ENCODE assay signal across 31 cellular contexts in genomic region chr6:39441301-39441700, GRCh38.
"Had no signal": no experiment of that assay in that cellular context is flagged by ENCODE, and none has a peak within 500 bp of the region (broad histone marks: within the 10 kb centered on the region; RNA-seq: fewer than 3 reads in every experiment).

No MANE protein-coding gene starts in this region.

- H3K27ac ChIP-seq: adrenal gland, body of pancreas, cardiac muscle cell, colonic mucosa, epithelial cell of prostate, hepatocyte, left ventricle myocardium inferior, neutrophil, right lobe of liver, testis, transverse colon had no signal

- FAIRE-seq: endometrium, frontal cortex had no signal

- H3K9me3 ChIP-seq: adrenal gland, body of pancreas, colonic mucosa, mucosa of descending colon, neutrophil, right lobe of liver, testis had no signal

- H3K4me3 ChIP-seq: adrenal gland, body of pancreas, cardiac muscle cell, colonic mucosa, hepatocyte, left ventricle myocardium inferior, lung, mucosa of descending colon, right lobe of liver, testis, transverse colon had no signal

- ATAC-seq: body of pancreas; mucosa of descending colon; right lobe of liver; stimulated activated naive CD8-positive, alpha-beta T cell treated with anti-CD3 and anti-CD28 coated beads, Interleukin-15, Interleukin-2, amounts not matched to agents 100 U/mL and 50 U/mL, for 24 hours had no signal

- DNase-seq: activated CD4-positive, alpha-beta memory T cell treated with anti-CD3 and anti-CD28 coated beads for 36 hours; activated CD4-positive, alpha-beta T cell treated with anti-CD3 and anti-CD28 coated beads, Interleukin-2, amount 10 ng/mL, durations not matched to agents 24 days and 14 days; activated CD4-positive, CD25-positive, alpha-beta regulatory T cell treated with anti-CD3 and anti-CD28 coated beads, Interleukin-2, amount 50 U/mL, for 72 hours; activated CD8-positive, alpha-beta memory T cell treated with anti-CD3 and anti-CD28 coated beads, Interleukin-2, amount 50 U/mL, for 4 hours; activated effector memory CD4-positive, alpha-beta T cell treated with anti-CD3 and anti-CD28 coated beads, Interleukin-2, amount 50 U/mL, for 16 hours; activated naive CD4-positive, alpha-beta T cell treated with anti-CD3 and anti-CD28 coated beads for 36 hours; activated naive CD8-positive, alpha-beta T cell treated with anti-CD3 and anti-CD28 coated beads for 36 hours; activated T-cell treated with anti-CD3 and anti-CD28 coated beads, Interleukin-2, amount 50 U/mL, for 1 hour; adrenal gland; aorta; body of pancreas; cerebellar nuclear complex; colonic mucosa; effector CD8-positive, alpha-beta T cell; glutamatergic neuron; islet precursor cell; left ventricle myocardium inferior; mesendoderm; mucosa of descending colon; right lobe of liver; stimulated activated CD4-positive, alpha-beta T cell treated with anti-CD3 and anti-CD28 coated beads, Interleukin-2, amount 100 ng/mL, for 48 hours; stimulated activated naive CD8-positive, alpha-beta T cell treated with anti-CD3 and anti-CD28 coated beads, Interleukin-15, Interleukin-2, amounts not matched to agents 100 U/mL and 50 U/mL, for 24 hours; testis; transverse colon had no signal

- H3K36me3 ChIP-seq: adrenal gland, cardiac muscle cell, colonic mucosa, left ventricle myocardium inferior, neutrophil, right lobe of liver, transverse colon had no signal

- H3K4me1 ChIP-seq: adrenal gland, body of pancreas, colonic mucosa, left ventricle myocardium inferior, right lobe of liver, testis, transverse colon had no signal

- H3K27me3 ChIP-seq: adrenal gland, body of pancreas, cardiac muscle cell, colonic mucosa, hepatocyte, neutrophil, right lobe of liver, testis, transverse colon had no signal
